1 cellular context compared by ENCODE assay signal in the genomic region with DNA sequence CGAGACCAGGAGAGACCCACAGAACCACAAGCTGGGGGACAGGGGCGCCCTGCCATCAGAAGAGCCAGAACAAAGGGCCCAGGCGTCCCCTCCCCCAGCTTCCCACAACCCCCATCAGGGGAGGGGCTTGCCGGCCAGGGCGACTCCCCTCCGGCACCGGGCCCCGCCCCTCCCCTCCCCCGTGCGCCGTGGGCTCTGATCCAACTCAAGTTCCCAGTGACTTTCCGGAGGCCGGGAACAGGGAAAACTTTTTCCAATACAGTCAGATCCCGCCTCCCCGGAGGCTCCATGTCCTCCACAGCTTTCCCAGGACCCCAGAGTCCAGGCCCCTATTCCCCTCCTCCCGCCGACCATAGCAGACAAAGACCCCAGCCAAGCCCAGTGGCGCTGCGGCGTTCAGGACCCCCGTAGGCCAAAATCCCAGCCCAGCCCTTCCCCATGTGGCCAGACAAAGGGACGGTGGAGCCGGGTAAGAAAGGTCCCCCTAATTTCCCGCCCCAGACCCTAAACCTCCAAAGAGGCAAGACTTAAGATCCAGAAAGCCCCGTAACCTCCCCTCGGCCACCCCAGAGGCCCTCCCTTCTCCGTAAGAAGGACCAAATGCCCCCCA.
TF ChIP-seq lines count a peak whose summit lies in the region.

No MANE protein-coding gene starts in this region.

TF ChIP-seq in HepG2, 621 proteins besides CTCF, POLR2A, EP300 and RAD21 (continued from another document):
- TF ChIP-seq ZMAT3 (CRISPR knock-in tag; conservative IDR thresholded peaks at IDR 0.05): 0 out of 2 replicates have a peak, but pooled peaks have one; percentile 11
- 0 out of 2 replicates have a peak, but pooled peaks have one; percentile 23 for TF ChIP-seq POLR2AphosphoS5 (IDR thresholded peaks at IDR 0.05; ENCODE audit: low read depth, low read length)
- peak; percentile 25; the same call in 1 of the 2 replicates for TF ChIP-seq YEATS4 (CRISPR knock-in tag; IDR thresholded peaks at IDR 0.05; ENCODE audit: borderline replicate concordance)
- TF ChIP-seq, protein P1, sequence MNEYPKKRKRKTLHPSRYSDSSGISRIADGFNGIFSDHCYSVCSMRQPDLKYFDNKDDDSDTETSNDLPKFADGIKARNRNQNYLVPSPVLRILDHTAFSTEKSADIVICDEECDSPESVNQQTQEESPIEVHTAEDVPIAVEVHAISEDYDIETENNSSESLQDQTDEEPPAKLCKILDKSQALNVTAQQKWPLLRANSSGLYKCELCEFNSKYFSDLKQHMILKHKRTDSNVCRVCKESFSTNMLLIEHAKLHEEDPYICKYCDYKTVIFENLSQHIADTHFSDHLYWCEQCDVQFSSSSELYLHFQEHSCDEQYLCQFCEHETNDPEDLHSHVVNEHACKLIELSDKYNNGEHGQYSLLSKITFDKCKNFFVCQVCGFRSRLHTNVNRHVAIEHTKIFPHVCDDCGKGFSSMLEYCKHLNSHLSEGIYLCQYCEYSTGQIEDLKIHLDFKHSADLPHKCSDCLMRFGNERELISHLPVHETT (CRISPR knock-in tag; conservative IDR thresholded peaks at IDR 0.05): no peak
- 0 out of 2 replicates have a peak, but pooled peaks have one; percentile 23 for TF ChIP-seq POLR2G (IDR thresholded peaks at IDR 0.05; ENCODE audit: low read depth, low read length)
- TF ChIP-seq ZNF383 (CRISPR knock-in tag; IDR thresholded peaks at IDR 0.05; ENCODE audit: borderline replicate concordance): no peak
- no peak for TF ChIP-seq CBX2 (IDR thresholded peaks at IDR 0.05; ENCODE audit: low read depth, low read length)
- no peak for TF ChIP-seq CBX2 (CRISPR knock-in tag; IDR thresholded peaks at IDR 0.05; ENCODE audit: low read depth)
- TF ChIP-seq THAP11 (CRISPR knock-in tag; IDR thresholded peaks at IDR 0.05): 0 out of 2 replicates have a peak, but pooled peaks have one; percentile 39
- TF ChIP-seq SP1 (IDR thresholded peaks at IDR 0.05): no peak
- peak; percentile 69 for TF ChIP-seq SP1 (CRISPR knock-in tag; IDR thresholded peaks at IDR 0.05)
- TF ChIP-seq HDAC1 (CRISPR knock-in tag; IDR thresholded peaks at IDR 0.05): 0 out of 2 replicates have a peak, but pooled peaks have one; percentile 6
- TF ChIP-seq ZNF510 (CRISPR knock-in tag; IDR thresholded peaks at IDR 0.05; ENCODE audit: low read depth): no peak
- 0 out of 2 replicates have a peak, but pooled peaks have one; percentile 23 for TF ChIP-seq ZSCAN21 (CRISPR knock-in tag; IDR thresholded peaks at IDR 0.05; ENCODE audit: borderline replicate concordance)
- TF ChIP-seq RXRA (CRISPR knock-in tag; IDR thresholded peaks at IDR 0.05): 0 out of 2 replicates have a peak, but pooled peaks have one; percentile 16
- TF ChIP-seq, protein P2, sequence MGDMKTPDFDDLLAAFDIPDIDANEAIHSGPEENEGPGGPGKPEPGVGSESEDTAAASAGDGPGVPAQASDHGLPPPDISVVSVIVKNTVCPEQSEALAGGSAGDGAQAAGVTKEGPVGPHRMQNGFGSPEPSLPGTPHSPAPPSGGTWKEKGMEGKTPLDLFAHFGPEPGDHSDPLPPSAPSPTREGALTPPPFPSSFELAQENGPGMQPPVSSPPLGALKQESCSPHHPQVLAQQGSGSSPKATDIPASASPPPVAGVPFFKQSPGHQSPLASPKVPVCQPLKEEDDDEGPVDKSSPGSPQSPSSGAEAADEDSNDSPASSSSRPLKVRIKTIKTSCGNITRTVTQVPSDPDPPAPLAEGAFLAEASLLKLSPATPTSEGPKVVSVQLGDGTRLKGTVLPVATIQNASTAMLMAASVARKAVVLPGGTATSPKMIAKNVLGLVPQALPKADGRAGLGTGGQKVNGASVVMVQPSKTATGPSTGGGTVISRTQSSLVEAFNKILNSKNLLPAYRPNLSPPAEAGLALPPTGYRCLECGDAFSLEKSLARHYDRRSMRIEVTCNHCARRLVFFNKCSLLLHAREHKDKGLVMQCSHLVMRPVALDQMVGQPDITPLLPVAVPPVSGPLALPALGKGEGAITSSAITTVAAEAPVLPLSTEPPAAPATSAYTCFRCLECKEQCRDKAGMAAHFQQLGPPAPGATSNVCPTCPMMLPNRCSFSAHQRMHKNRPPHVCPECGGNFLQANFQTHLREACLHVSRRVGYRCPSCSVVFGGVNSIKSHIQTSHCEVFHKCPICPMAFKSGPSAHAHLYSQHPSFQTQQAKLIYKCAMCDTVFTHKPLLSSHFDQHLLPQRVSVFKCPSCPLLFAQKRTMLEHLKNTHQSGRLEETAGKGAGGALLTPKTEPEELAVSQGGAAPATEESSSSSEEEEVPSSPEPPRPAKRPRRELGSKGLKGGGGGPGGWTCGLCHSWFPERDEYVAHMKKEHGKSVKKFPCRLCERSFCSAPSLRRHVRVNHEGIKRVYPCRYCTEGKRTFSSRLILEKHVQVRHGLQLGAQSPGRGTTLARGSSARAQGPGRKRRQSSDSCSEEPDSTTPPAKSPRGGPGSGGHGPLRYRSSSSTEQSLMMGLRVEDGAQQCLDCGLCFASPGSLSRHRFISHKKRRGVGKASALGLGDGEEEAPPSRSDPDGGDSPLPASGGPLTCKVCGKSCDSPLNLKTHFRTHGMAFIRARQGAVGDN (CRISPR knock-in tag; IDR thresholded peaks at IDR 0.05): peak; percentile 43; the same call in 1 of the 2 replicates
- TF ChIP-seq, protein P3, sequence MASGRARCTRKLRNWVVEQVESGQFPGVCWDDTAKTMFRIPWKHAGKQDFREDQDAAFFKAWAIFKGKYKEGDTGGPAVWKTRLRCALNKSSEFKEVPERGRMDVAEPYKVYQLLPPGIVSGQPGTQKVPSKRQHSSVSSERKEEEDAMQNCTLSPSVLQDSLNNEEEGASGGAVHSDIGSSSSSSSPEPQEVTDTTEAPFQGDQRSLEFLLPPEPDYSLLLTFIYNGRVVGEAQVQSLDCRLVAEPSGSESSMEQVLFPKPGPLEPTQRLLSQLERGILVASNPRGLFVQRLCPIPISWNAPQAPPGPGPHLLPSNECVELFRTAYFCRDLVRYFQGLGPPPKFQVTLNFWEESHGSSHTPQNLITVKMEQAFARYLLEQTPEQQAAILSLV (CRISPR knock-in tag; IDR thresholded peaks at IDR 0.05; ENCODE audit: borderline replicate concordance): no peak
- TF ChIP-seq, protein P4, sequence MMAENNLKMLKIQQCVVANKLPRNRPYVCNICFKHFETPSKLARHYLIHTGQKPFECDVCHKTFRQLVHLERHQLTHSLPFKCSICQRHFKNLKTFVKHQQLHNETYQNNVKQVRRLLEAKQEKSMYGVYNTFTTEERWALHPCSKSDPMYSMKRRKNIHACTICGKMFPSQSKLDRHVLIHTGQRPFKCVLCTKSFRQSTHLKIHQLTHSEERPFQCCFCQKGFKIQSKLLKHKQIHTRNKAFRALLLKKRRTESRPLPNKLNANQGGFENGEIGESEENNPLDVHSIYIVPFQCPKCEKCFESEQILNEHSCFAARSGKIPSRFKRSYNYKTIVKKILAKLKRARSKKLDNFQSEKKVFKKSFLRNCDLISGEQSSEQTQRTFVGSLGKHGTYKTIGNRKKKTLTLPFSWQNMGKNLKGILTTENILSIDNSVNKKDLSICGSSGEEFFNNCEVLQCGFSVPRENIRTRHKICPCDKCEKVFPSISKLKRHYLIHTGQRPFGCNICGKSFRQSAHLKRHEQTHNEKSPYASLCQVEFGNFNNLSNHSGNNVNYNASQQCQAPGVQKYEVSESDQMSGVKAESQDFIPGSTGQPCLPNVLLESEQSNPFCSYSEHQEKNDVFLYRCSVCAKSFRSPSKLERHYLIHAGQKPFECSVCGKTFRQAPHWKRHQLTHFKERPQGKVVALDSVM (CRISPR knock-in tag; IDR thresholded peaks at IDR 0.05): peak; percentile 80
- no peak for TF ChIP-seq NR2F6 (IDR thresholded peaks at IDR 0.05)
- TF ChIP-seq NR2F6 (CRISPR knock-in tag; IDR thresholded peaks at IDR 0.05): 0 out of 2 replicates have a peak, but pooled peaks have one; percentile 15
